In the genomic region with DNA sequence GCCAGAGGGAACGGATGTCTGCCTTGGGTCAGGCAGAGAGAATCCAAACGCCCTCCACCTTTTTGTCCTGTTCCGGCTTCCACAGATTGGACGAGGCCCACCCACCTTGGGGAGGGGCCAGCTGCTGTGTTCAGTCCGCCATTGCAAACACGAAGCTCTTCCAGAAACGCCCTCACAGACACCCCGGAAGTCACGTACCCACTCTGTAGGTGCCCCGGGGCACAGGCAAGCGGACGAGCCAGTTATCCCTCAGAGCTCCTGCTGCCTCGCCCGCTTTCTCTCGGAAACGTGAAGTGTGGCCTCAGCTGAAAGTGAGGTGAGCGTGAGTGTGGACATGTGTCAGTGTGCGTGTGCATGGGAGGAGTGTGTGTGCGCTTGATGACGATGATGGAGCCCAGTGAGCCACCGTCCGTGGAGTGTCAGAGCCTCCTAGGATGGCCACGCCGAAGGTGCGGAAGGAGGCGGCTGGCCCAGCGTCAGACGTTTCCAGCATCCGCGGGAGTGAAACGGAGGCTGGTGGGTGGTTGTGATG, we compare ENCODE assay signal across 14 cellular contexts.
A peak's percentile ranks its signal among the peaks of the same experiment; 100 is the strongest.
DNase-seq lines count a peak whose midpoint lies in the region; ATAC-seq and TF ChIP-seq lines count a peak whose summit lies in the region.
"Had no signal": no experiment of that assay in that cellular context is flagged by ENCODE, and none has a peak within 500 bp of the region (broad histone marks: within the 10 kb centered on the region; RNA-seq: fewer than 3 reads in every experiment).

No MANE protein-coding gene starts in this region.

- H3K9me3 ChIP-seq in HCT116 (ENCODE audit: control insufficient read depth in 1 of 2, insufficient read depth in 1 of 2, low read depth in 1 of 2, low read length in 2 of 2) (peaks cover 4 to 8% of the 10 kb centered on the region in 2 experiments; a peak in 1 of 4 replicates), SK-N-SH (no peaks in the 10 kb centered on the region)

- no peaks in the 10 kb centered on the region for H3K4me1 Mint-ChIP-seq in activated naive CD8-positive, alpha-beta T cell treated with anti-CD3 and anti-CD28 coated beads for 36 hours
- H3K4me1 Mint-ChIP-seq: CD14-positive monocyte; mesothelial cell of epicardium; stimulated activated effector memory CD8-positive, alpha-beta T cell treated with anti-CD3 and anti-CD28 coated beads, Interleukin-12 subunit alpha, Interleukin-12 subunit beta, amount 100 ng/mL, for 72 hours had no signal

- no peak overlapping the region for H3K4me3 Mint-ChIP-seq in activated naive CD8-positive, alpha-beta T cell treated with anti-CD3 and anti-CD28 coated beads for 36 hours
- H3K4me3 Mint-ChIP-seq: CD14-positive monocyte; mesothelial cell of epicardium; stimulated activated effector memory CD8-positive, alpha-beta T cell treated with anti-CD3 and anti-CD28 coated beads, Interleukin-12 subunit alpha, Interleukin-12 subunit beta, amount 100 ng/mL, for 72 hours had no signal

- in situ Hi-C loops in ACHN (cut with HindIII; ENCODE audit: low pct_ligation_motif_present, low pct_unique_long_range_greater_than_20kb, low sequenced_read_pairs) = no loop called here

- H3K9ac ChIP-seq in HCT116 (ENCODE audit: low read length) = peak overlapping the region; percentile 70
- peak overlapping the region; percentile 25; the same call in 1 of the 2 replicates for H3K9ac ChIP-seq in SK-N-SH

- no peak overlapping the region for H2AFZ ChIP-seq in HCT116 (ENCODE audit: low read depth, low read length, poor library complexity, severe bottlenecking)
- peak overlapping the region; percentile 64 for H2AFZ ChIP-seq in SK-N-SH (ENCODE audit: low read depth)

- RAD21 ChIA-PET in HCT116 (lab: Charles Lee; ENCODE audit: low non-redundant PET in 1 of 2, low total read pairs in 2 of 2, uncharacterized antibody in 2 of 2, unreplicated experiment in 2 of 2) = no interaction called here

- intact Hi-C loops in HCT116 (cut with micrococcal nuclease) (no loop called here), posterior cingulate gyrus (cut with DNase I) (no loop called here)

- H3K4me1 ChIP-seq in HCT116 (ENCODE audit: control insufficient read depth in 1 of 2, insufficient read depth in 2 of 2, low read length in 2 of 2) (peaks cover 13 to 28% of the 10 kb centered on the region in 2 experiments), SK-N-SH (ENCODE audit: control insufficient read depth in 1 of 2, insufficient read depth in 2 of 2, low read depth in 1 of 2, low read length in 1 of 2) (peaks cover 0 to 3% of the 10 kb centered on the region in 2 experiments; a peak in 1 of 4 replicates)

- H3K27ac Mint-ChIP-seq in activated naive CD8-positive, alpha-beta T cell treated with anti-CD3 and anti-CD28 coated beads for 36 hours = no peak overlapping the region
- H3K27ac Mint-ChIP-seq: mesothelial cell of epicardium; stimulated activated effector memory CD8-positive, alpha-beta T cell treated with anti-CD3 and anti-CD28 coated beads, Interleukin-12 subunit alpha, Interleukin-12 subunit beta, amount 100 ng/mL, for 72 hours had no signal

- no peaks in the 10 kb centered on the region for H3K9me3 Mint-ChIP-seq in activated naive CD8-positive, alpha-beta T cell treated with anti-CD3 and anti-CD28 coated beads for 36 hours
- H3K9me3 Mint-ChIP-seq: stimulated activated effector memory CD8-positive, alpha-beta T cell treated with anti-CD3 and anti-CD28 coated beads, Interleukin-12 subunit alpha, Interleukin-12 subunit beta, amount 100 ng/mL, for 72 hours had no signal

- H3K9me2 ChIP-seq in HCT116 (ENCODE audit: insufficient read depth) = no peaks in the 10 kb centered on the region
- H3K9me2 ChIP-seq in SK-N-SH = no peaks in the 10 kb centered on the region

- peak; percentile 65 for DNase-seq in HCT116 (ENCODE audit: low read depth, low spot score)
- DNase-seq in NCI-H1930 (lab: John Stamatoyannopoulos, UW) = peak; percentile 74 to 83
- DNase-seq in SK-N-SH = peak; percentile 71
- peak in 6 of 10 donors; percentile 45 to 91 (median 55) for DNase-seq in posterior cingulate gyrus
- no peak for DNase-seq in ACHN
- DNase-seq in stimulated activated naive CD8-positive, alpha-beta T cell treated with anti-CD3 and anti-CD28 coated beads, Interleukin-15, Interleukin-2, amounts not matched to agents 100 U/mL and 50 U/mL, for 24 hours = no peak
- DNase-seq in activated naive CD8-positive, alpha-beta T cell treated with anti-CD3 and anti-CD28 coated beads for 36 hours = no peak
- DNase-seq in cerebellar cortex (ENCODE audit: low spot score) = no peak
- DNase-seq: activated naive CD4-positive, alpha-beta T cell treated with Interleukin-2 at 50 U/mL for 16 hours; NCI-H2227 treated with DMSO at 0.1 percent for 48 hours; stimulated activated CD4-positive, alpha-beta T cell treated with anti-CD3 and anti-CD28 coated beads, Interleukin-2, amount 100 ng/mL, for 24 hours had no signal

- ATAC-seq in HCT116 = peak; percentile 90
- no peak for ATAC-seq in stimulated activated naive CD8-positive, alpha-beta T cell treated with anti-CD3 and anti-CD28 coated beads, Interleukin-15, Interleukin-2, amounts not matched to agents 100 U/mL and 50 U/mL, for 24 hours
- ATAC-seq: stimulated activated effector memory CD8-positive, alpha-beta T cell treated with anti-CD3 and anti-CD28 coated beads, Interleukin-12 subunit alpha, Interleukin-12 subunit beta, amount 100 ng/mL, for 72 hours had no signal

- H3K4me3 ChIP-seq in HCT116 (replicated peaks in 1 of 2; ENCODE audit: low read depth in 1 of 2, low read length in 2 of 2) = peak overlapping the region; percentile 76 to 79
- peak overlapping the region; percentile 52 to 56 for H3K4me3 ChIP-seq in SK-N-SH (ENCODE audit: low read depth in 2 of 2, low read length in 1 of 2)

- no peak for TF ChIP-seq EP300 in SK-N-SH (IDR thresholded peaks at IDR 0.05; ENCODE audit: borderline replicate concordance in 1 of 2, low read depth in 1 of 2, low read length in 1 of 2)

- CTCF ChIA-PET in HCT116 (lab: Charles Lee) = no interaction called here
- CTCF ChIA-PET in SK-N-SH (lab: Yijun Ruan, JAX) = no interaction called here

- peak overlapping the region; percentile 65 for H3K4me2 ChIP-seq in HCT116 (ENCODE audit: low read length)
- H3K4me2 ChIP-seq in SK-N-SH = peak overlapping the region; percentile 55

- H3K27me3 ChIP-seq in HCT116 (ENCODE audit: insufficient read depth, low read length) = no peaks in the 10 kb centered on the region
- H3K27me3 ChIP-seq in SK-N-SH (ENCODE audit: insufficient read depth) = no peaks in the 10 kb centered on the region

- 53% methylated on average over 23 of the region's 31 CpGs for WGBS in SK-N-SH (ENCODE audit: low lambda C conversion rate)

- H3K36me3 ChIP-seq in HCT116 (ENCODE audit: control insufficient read depth in 1 of 2, insufficient read depth in 2 of 2, low read length in 2 of 2) = peaks cover 0 to 4% of the 10 kb centered on the region in 2 experiments; a peak in 2 of 4 replicates
- no peaks in the 10 kb centered on the region for H3K36me3 ChIP-seq in SK-N-SH (replicated peaks in 1 of 2; ENCODE audit: control insufficient read depth in 1 of 2, insufficient read depth in 2 of 2, low read length in 1 of 2)

- POLR2A ChIA-PET in HCT116 (lab: Charles Lee) = interaction anchor here (1.0 kb wide), 1 partner anchor 9 kb away, joined by 5 read pairs; no protein-coding TSS in a partner anchor
- POLR2A ChIA-PET in SK-N-SH (lab: Yijun Ruan, JAX) = interaction anchor here (1.5 kb wide), 1 partner anchor 13 kb away, joined by 3 read pairs; no protein-coding TSS in a partner anchor

- H3K27ac ChIP-seq in HCT116 (ENCODE audit: low read depth, low read length) = peak overlapping the region; percentile 79
- H3K27ac ChIP-seq in SK-N-SH (ENCODE audit: low read depth in 2 of 2, low read length in 1 of 2) = peak overlapping the region in 1 of 2 experiments; percentile 44; a peak in 1 of 4 replicates

- no TSS peak for BruUV-seq in HCT116 (replicated peaks; lab: Mats Ljungman, UMichigan)

- H4K20me1 ChIP-seq in HCT116 (ENCODE audit: insufficient read depth) = no peaks in the 10 kb centered on the region
- no peaks in the 10 kb centered on the region for H4K20me1 ChIP-seq in SK-N-SH (ENCODE audit: insufficient read depth)

- H3K79me2 ChIP-seq in HCT116 (ENCODE audit: insufficient read depth, low read length) = peaks cover 17% of the 10 kb centered on the region
- H3K79me2 ChIP-seq in SK-N-SH (ENCODE audit: insufficient read depth) = no peaks in the 10 kb centered on the region

- TF ChIP-seq CTCF in HCT116 (IDR thresholded peaks at IDR 0.05 in 2 of 3, conservative IDR thresholded peaks at IDR 0.05 in 1 of 3; ENCODE audit: borderline replicate concordance in 1 of 3, insufficient read depth in 1 of 3, low read depth in 2 of 3, low read length in 2 of 3) = no peak
- TF ChIP-seq CTCF in SK-N-SH (IDR thresholded peaks at IDR 0.05) = no peak

- no peak for TF ChIP-seq RAD21 in HCT116 (IDR thresholded peaks at IDR 0.05; ENCODE audit: low read depth)
- no peak for TF ChIP-seq RAD21 in SK-N-SH (IDR thresholded peaks at IDR 0.05; ENCODE audit: low read length)

- peaks cover 14% of the 10 kb centered on the region for H3K27me3 Mint-ChIP-seq in activated naive CD8-positive, alpha-beta T cell treated with anti-CD3 and anti-CD28 coated beads for 36 hours

- H3F3A ChIP-seq in SK-N-SH (replicated peaks; ENCODE audit: insufficient read depth) = no peaks in the 10 kb centered on the region

- TF ChIP-seq POLR2A in HCT116 (IDR thresholded peaks at IDR 0.05; ENCODE audit: borderline replicate concordance, extremely low read depth, insufficient read depth, insufficient read length) = peak; percentile 21

- H3K36me3 Mint-ChIP-seq in activated naive CD8-positive, alpha-beta T cell treated with anti-CD3 and anti-CD28 coated beads for 36 hours = no peaks in the 10 kb centered on the region
- H3K36me3 Mint-ChIP-seq: CD14-positive monocyte; mesothelial cell of epicardium; stimulated activated effector memory CD8-positive, alpha-beta T cell treated with anti-CD3 and anti-CD28 coated beads, Interleukin-12 subunit alpha, Interleukin-12 subunit beta, amount 100 ng/mL, for 72 hours had no signal

TF ChIP-seq in HCT116, 20 proteins besides CTCF, POLR2A, EP300 and RAD21 (continues in another document):
- TF ChIP-seq SP1 (IDR thresholded peaks at IDR 0.05; ENCODE audit: low read depth) (peak; percentile 78), ELF1 (IDR thresholded peaks at IDR 0.05; ENCODE audit: borderline replicate concordance, low read depth) (peak; percentile 76), SIN3A (IDR thresholded peaks at IDR 0.05; ENCODE audit: low read depth) (peak; percentile 82)
- TF ChIP-seq, protein P1, sequence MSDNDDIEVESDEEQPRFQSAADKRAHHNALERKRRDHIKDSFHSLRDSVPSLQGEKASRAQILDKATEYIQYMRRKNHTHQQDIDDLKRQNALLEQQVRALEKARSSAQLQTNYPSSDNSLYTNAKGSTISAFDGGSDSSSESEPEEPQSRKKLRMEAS (IDR thresholded peaks at IDR 0.05) = peak; percentile 80

TF ChIP-seq in SK-N-SH, 30 proteins besides CTCF, POLR2A, EP300 and RAD21 (continues in another document):
- peak; percentile 47; the same call in 1 of the 2 replicates for TF ChIP-seq ELF1 (IDR thresholded peaks at IDR 0.05)
- no peak for TF ChIP-seq NRF1 (IDR thresholded peaks at IDR 0.05; ENCODE audit: low read depth, low read length)

Comparison
In these comparisons a context has a peak if more than half of its experiments do, and no peak if none do; other contexts are left out.
1. DNase-seq: peak in HCT116 (single experiment), NCI-H1930 (2 of 2), SK-N-SH (single experiment) and posterior cingulate gyrus (6 of 10); none in ACHN (single experiment), stimulated activated naive CD8-positive, alpha-beta T cell treated with anti-CD3 and anti-CD28 coated beads, Interleukin-15, Interleukin-2, amounts not matched to agents 100 U/mL and 50 U/mL, for 24 hours (single experiment), activated naive CD8-positive, alpha-beta T cell treated with anti-CD3 and anti-CD28 coated beads for 36 hours (single experiment) and cerebellar cortex (single experiment).